Comparison of ENCODE assay signal across 11 cellular contexts in the genomic region with DNA sequence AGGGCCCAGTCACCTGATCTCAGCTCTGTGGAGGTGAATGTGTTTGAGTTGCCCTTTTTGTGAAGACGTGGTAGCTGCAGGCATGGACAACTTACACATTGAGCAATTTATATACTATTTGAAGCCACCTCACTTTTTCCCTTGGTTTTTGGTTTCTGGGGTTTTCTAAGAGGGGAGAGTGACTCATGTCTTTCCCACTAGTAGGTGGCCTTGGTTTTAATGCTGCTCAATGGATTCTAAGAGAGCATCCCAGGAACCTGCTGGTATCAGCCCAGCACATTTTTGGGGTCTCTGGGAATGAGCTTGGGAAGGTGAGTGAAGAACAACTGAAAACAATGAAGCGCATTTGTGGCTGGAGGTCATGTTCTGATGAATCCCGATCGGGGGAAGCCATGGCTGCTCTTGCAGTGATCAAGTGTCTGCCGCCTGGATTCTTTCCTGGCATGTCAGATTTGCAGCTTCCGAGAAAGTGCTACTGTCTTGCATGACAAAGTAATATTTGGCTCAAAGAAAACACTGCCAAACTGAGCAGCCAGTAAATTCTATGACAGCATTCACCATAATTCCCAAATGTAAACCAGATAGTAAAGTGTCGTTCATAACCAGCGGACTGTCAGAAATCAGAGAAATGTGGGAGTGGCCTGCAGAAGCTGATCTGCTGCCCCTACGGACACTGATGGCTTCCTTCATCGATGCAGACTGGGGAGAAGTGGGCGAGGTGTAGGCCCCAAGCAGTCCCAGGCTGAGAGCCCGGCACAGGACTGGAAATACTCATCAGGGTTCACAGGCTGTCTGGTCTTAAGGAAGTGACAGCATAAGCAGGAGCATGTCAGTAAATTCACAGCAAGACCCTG.
DNase-seq lines count a peak whose midpoint lies in the region; ATAC-seq, FAIRE-seq and TF ChIP-seq lines count a peak whose summit lies in the region.
"Had no signal": no experiment of that assay in that cellular context is flagged by ENCODE, and none has a peak within 500 bp of the region (broad histone marks: within the 10 kb centered on the region; RNA-seq: fewer than 3 reads in every experiment).

No MANE protein-coding gene starts in this region.

- H3K4me1 Mint-ChIP-seq in osteocyte (ENCODE audit: unreplicated experiment): peaks cover 95% of the 10 kb centered on the region

- peak; percentile 93 for DNase-seq in AG10803 (ENCODE audit: low read depth)
- peak; percentile 86 for DNase-seq in RPMI7951 (ENCODE audit: low read depth)
- DNase-seq in fibroblast of gingiva (ENCODE audit: low read depth): peak; percentile 78
- DNase-seq in osteocyte (ENCODE audit: extremely low spot score, unreplicated experiment): no peak
- DNase-seq in UCSD-AML1 (lab: John Stamatoyannopoulos, UW; ENCODE audit: unreplicated experiment): no peak
- no peak for DNase-seq in iPS-NIHi11 (ENCODE audit: low spot score)
- no peak for DNase-seq in urothelium cell line (ENCODE audit: low spot score)
- DNase-seq: activated CD4-positive, CD25-positive, alpha-beta regulatory T cell; activated naive CD4-positive, alpha-beta T cell treated with anti-CD3 and anti-CD28 coated beads for 36 hours; CD4-positive, alpha-beta memory T cell had no signal

- peak overlapping the region; percentile 98 for H3K27ac Mint-ChIP-seq in osteocyte (ENCODE audit: unreplicated experiment)
- H3K27ac Mint-ChIP-seq: activated naive CD4-positive, alpha-beta T cell treated with anti-CD3 and anti-CD28 coated beads for 36 hours; CD4-positive, alpha-beta memory T cell had no signal

- no peaks in the 10 kb centered on the region for H3K27me3 Mint-ChIP-seq in osteocyte (ENCODE audit: unreplicated experiment)

- TF ChIP-seq CTCF in AG10803 (conservative IDR thresholded peaks at IDR 0.05; ENCODE audit: low read length) (no peak), osteocyte (IDR thresholded peaks at IDR 0.05) (no peak)

- no peak for FAIRE-seq in urothelium cell line (lab: Jason Lieb, UNC)

- ATAC-seq in HG02588 (IDR thresholded peaks at IDR 0.05; ENCODE audit: unreplicated experiment): no peak

- peaks cover 46% of the 10 kb centered on the region for H3K36me3 Mint-ChIP-seq in osteocyte (ENCODE audit: unreplicated experiment)
- H3K36me3 Mint-ChIP-seq: CD4-positive, alpha-beta memory T cell had no signal

- no peaks in the 10 kb centered on the region for H3K9me3 Mint-ChIP-seq in osteocyte (ENCODE audit: unreplicated experiment)
- H3K9me3 Mint-ChIP-seq: activated naive CD4-positive, alpha-beta T cell treated with anti-CD3 and anti-CD28 coated beads for 36 hours had no signal

- peak overlapping the region; percentile 27 for H3K4me3 Mint-ChIP-seq in osteocyte (ENCODE audit: unreplicated experiment)
- H3K4me3 Mint-ChIP-seq: activated naive CD4-positive, alpha-beta T cell treated with anti-CD3 and anti-CD28 coated beads for 36 hours; CD4-positive, alpha-beta memory T cell had no signal

- no peak overlapping the region for H3K4me3 ChIP-seq in AG10803 (ENCODE audit: low read length)

Comparison
In these comparisons a context has a peak if more than half of its experiments do, and no peak if none do; other contexts are left out.
1. DNase-seq: peak in AG10803 (single experiment), RPMI7951 (single experiment) and fibroblast of gingiva (single experiment); none in osteocyte (single experiment), UCSD-AML1 (single experiment), iPS-NIHi11 (single experiment) and urothelium cell line (single experiment).